Comparison of ENCODE assay signal across 14 cellular contexts in the genomic region with DNA sequence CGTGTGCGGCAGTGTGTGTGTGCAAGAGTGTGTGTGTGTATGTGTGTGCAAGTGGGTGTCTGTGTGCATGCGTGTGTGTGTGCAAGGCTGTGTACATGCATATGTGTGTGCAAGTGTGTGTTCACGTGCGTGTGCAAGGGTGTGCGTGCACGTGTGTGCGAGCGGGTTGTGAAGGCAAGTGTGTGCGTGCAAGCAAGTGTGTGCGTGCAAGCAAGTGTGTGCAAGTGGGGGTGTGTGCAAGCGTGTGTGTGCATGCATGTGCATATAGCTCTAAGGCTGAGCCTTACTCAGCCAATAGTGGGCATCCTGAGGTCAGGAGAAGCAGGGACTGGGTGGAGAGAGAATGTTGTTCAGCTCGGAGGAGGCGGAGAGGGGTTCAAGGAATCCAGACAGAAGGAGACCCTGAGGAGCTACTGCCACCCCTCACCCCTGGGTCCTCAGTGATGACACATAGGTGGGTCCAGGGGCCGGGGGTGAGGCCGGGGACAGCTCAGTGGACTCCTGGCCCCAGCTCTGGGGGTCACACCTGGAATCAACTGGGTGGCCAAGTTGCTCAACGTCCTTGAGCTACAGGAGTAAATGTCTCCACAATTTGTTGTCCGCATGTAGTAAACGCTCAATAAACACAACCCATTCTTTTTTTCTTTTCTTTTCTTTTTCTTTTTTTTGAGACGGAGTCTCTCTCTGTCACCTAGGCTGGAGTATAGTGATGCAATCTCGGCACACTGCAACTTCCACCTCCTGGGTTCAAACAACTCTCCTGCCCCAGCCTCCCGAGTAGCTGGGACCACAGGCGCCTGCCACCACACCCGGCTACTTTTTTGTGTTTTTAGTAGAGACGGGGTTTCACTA. TPM values are rescaled to one million over a fixed set of nuclear protein-coding genes. Genes with fewer than 3 reads are reported as not detected.
DNase-seq lines count a peak whose midpoint lies in the region; ATAC-seq and TF ChIP-seq lines count a peak whose summit lies in the region.
"Had no signal": no experiment of that assay in that cellular context is flagged by ENCODE, and none has a peak within 500 bp of the region (broad histone marks: within the 10 kb centered on the region; RNA-seq: fewer than 3 reads in every experiment).

No MANE protein-coding gene starts in this region.

- H3K27ac Mint-ChIP-seq in CD8-positive, alpha-beta T cell, result peak overlapping the region; percentile 75
- peak overlapping the region; percentile 32 for H3K27ac Mint-ChIP-seq in activated T-helper 17 cell treated with anti-CD3 and anti-CD28 coated beads, Interleukin-2, amount 50 U/mL, for 72 hours
- H3K27ac Mint-ChIP-seq in mesothelial cell of epicardium, result no peak overlapping the region

- intact Hi-C loops in CD8-positive, alpha-beta T cell (cut with DNase I, micrococcal nuclease), result loop anchor here in 1 of 2 experiments (2.0 to 10.0 kb wide), 2 partner anchors 17 to 305 kb away; no protein-coding TSS in a partner anchor

- POLR2A ChIA-PET in CD8-positive, alpha-beta T cell (lab: Charles Lee), result interaction anchor here (0.6 to 3.1 kb wide), 5 partner anchors 17 to 112 kb away, joined by 3 to 20 read pairs (median 4); partner anchors contain the start of gene ICAM2

- TF ChIP-seq CTCF in CD8-positive, alpha-beta T cell (IDR thresholded peaks at IDR 0.05), result no peak
- no peak for TF ChIP-seq CTCF in mesothelial cell of epicardium (IDR thresholded peaks at IDR 0.05; ENCODE audit: unreplicated experiment)

- no peaks in the 10 kb centered on the region for H3K27me3 Mint-ChIP-seq in CD8-positive, alpha-beta T cell (ENCODE audit: low read depth)
- no peaks in the 10 kb centered on the region for H3K27me3 Mint-ChIP-seq in activated T-helper 17 cell treated with anti-CD3 and anti-CD28 coated beads, Interleukin-2, amount 50 U/mL, for 72 hours
- H3K27me3 Mint-ChIP-seq in mesothelial cell of epicardium (ENCODE audit: low read depth), result peaks cover 34% of the 10 kb centered on the region

- no peak overlapping the region for H3K4me3 ChIP-seq in CD8-positive, alpha-beta T cell (ENCODE audit: low read depth, low read length)
- H3K4me3 ChIP-seq: ascending aorta, lung had no signal

- H3K27me3 ChIP-seq in CD8-positive, alpha-beta T cell (ENCODE audit: insufficient read depth, low read length), result no peaks in the 10 kb centered on the region

- H3K9me3 Mint-ChIP-seq in CD8-positive, alpha-beta T cell, result no peaks in the 10 kb centered on the region
- H3K9me3 Mint-ChIP-seq in activated T-helper 17 cell treated with anti-CD3 and anti-CD28 coated beads, Interleukin-2, amount 50 U/mL, for 72 hours, result no peaks in the 10 kb centered on the region
- H3K9me3 Mint-ChIP-seq in mesothelial cell of epicardium, result no peaks in the 10 kb centered on the region

- H3K9me3 ChIP-seq in CD8-positive, alpha-beta T cell (ENCODE audit: low read length), result no peaks in the 10 kb centered on the region
- H3K9me3 ChIP-seq: ascending aorta had no signal

- DNase-seq in AG20443 (ENCODE audit: low spot score), result peak; percentile 4
- no peak for DNase-seq in CD8-positive, alpha-beta T cell
- no peak for DNase-seq in mesothelial cell of epicardium (ENCODE audit: low spot score in 2 of 2, unreplicated experiment in 2 of 2)
- no peak for DNase-seq in NCI-H187 (lab: John Stamatoyannopoulos, UW)
- DNase-seq in AG08396 (ENCODE audit: low spot score), result no peak
- no peak for DNase-seq in NCI-H82 treated with DMSO at 0.1 percent for 48 hours (lab: John Stamatoyannopoulos, UW; ENCODE audit: unreplicated experiment)
- DNase-seq: NCI-H1436, NCI-H526, retina had no signal

- peaks cover 25% of the 10 kb centered on the region for H3K36me3 ChIP-seq in CD8-positive, alpha-beta T cell (ENCODE audit: insufficient read depth, low read length)
- H3K36me3 ChIP-seq: ascending aorta had no signal

- H3K36me3 Mint-ChIP-seq in CD8-positive, alpha-beta T cell, result peaks cover 32% of the 10 kb centered on the region
- peaks cover 21% of the 10 kb centered on the region for H3K36me3 Mint-ChIP-seq in activated T-helper 17 cell treated with anti-CD3 and anti-CD28 coated beads, Interleukin-2, amount 50 U/mL, for 72 hours (ENCODE audit: low read depth)
- H3K36me3 Mint-ChIP-seq in mesothelial cell of epicardium, result no peaks in the 10 kb centered on the region

- peaks cover 30% of the 10 kb centered on the region for H3K4me1 Mint-ChIP-seq in CD8-positive, alpha-beta T cell (ENCODE audit: low read depth)
- peaks cover 19% of the 10 kb centered on the region for H3K4me1 Mint-ChIP-seq in activated T-helper 17 cell treated with anti-CD3 and anti-CD28 coated beads, Interleukin-2, amount 50 U/mL, for 72 hours
- peaks cover 9% of the 10 kb centered on the region for H3K4me1 Mint-ChIP-seq in mesothelial cell of epicardium

- peaks cover 21% of the 10 kb centered on the region for H3K4me1 ChIP-seq in CD8-positive, alpha-beta T cell (ENCODE audit: insufficient read depth, low read length)

- ATAC-seq in CD8-positive, alpha-beta T cell, result no peak
- ATAC-seq in activated T-helper 17 cell treated with anti-CD3 and anti-CD28 coated beads, Interleukin-2, amount 50 U/mL, for 72 hours (replicated peaks), result no peak
- ATAC-seq in HG02763 (IDR thresholded peaks at IDR 0.05; ENCODE audit: unreplicated experiment), result no peak
- ATAC-seq: Right ventricle myocardium inferior had no signal

- CTCF ChIA-PET in CD8-positive, alpha-beta T cell (lab: Charles Lee), result interaction anchor here (0.8 to 18.0 kb wide), 3 partner anchors 10 to 53 kb away, joined by 3 to 293 read pairs (median 9); partner anchors contain the start of gene ICAM2

- no peak overlapping the region for H3K27ac ChIP-seq in CD8-positive, alpha-beta T cell (ENCODE audit: low read depth, low read length)
- H3K27ac ChIP-seq: ascending aorta had no signal

- H3K4me3 Mint-ChIP-seq in CD8-positive, alpha-beta T cell, result peak overlapping the region; percentile 89
- peak overlapping the region; percentile 82 for H3K4me3 Mint-ChIP-seq in activated T-helper 17 cell treated with anti-CD3 and anti-CD28 coated beads, Interleukin-2, amount 50 U/mL, for 72 hours
- H3K4me3 Mint-ChIP-seq in mesothelial cell of epicardium, result peak overlapping the region; percentile 68

RNA-seq across cellular contexts. Expression of gene PRR29, which starts 1.8 kb away (rescaled TPM):
- total RNA-seq in CD8-positive, alpha-beta T cell, result under 1 TPM; 0.24 to 0.97 TPM
- 1 to 10 TPM; 2.9 to 3.2 TPM for total RNA-seq in activated T-helper 17 cell treated with anti-CD3 and anti-CD28 coated beads, Interleukin-2, amount 50 U/mL, for 72 hours
- total RNA-seq in mesothelial cell of epicardium, result 1.9 to 2.0 TPM (median 2.0 TPM) in 3 replicates

RNA-seq across cellular contexts. Expression of gene ICAM2, which starts 20.5 kb away (rescaled TPM):
- 10 to 100 TPM; 38.0 to 38.7 TPM for total RNA-seq in CD8-positive, alpha-beta T cell
- total RNA-seq in activated T-helper 17 cell treated with anti-CD3 and anti-CD28 coated beads, Interleukin-2, amount 50 U/mL, for 72 hours, result 10 to 100 TPM; 43.0 to 54.9 TPM
- total RNA-seq in mesothelial cell of epicardium, result 0.22 TPM in 1 of 3 replicates, not detected in the others

RNA-seq across cellular contexts. Expression of gene SCN4A, which starts 27.2 kb away (rescaled TPM):
- total RNA-seq in CD8-positive, alpha-beta T cell, result under 1 TPM in 1 of 2 experiments, not detected in 1; 0.14 TPM
- total RNA-seq in activated T-helper 17 cell treated with anti-CD3 and anti-CD28 coated beads, Interleukin-2, amount 50 U/mL, for 72 hours, result under 1 TPM; 0.32 to 0.37 TPM
- 0.14 to 0.60 TPM (median 0.51 TPM) in 3 replicates for total RNA-seq in mesothelial cell of epicardium

Comparison
In these comparisons a context has a peak if more than half of its experiments do, and no peak if none do; other contexts are left out.
1. RNA of gene ICAM2, which starts 20.5 kb away (total RNA-seq): 43.0 to 54.9 TPM in activated T-helper 17 cell treated with anti-CD3 and anti-CD28 coated beads, Interleukin-2, amount 50 U/mL, for 72 hours and 38.0 to 38.7 TPM in CD8-positive, alpha-beta T cell; 0.22 TPM in mesothelial cell of epicardium; every median in the first group is over 10 times any median in the second.
2. Peak in every context shown above with its lines, with median percentiles within 50 percentile points of each other: H3K4me3 Mint-ChIP-seq.